29 cellular contexts compared by ENCODE assay signal in the genomic region with DNA sequence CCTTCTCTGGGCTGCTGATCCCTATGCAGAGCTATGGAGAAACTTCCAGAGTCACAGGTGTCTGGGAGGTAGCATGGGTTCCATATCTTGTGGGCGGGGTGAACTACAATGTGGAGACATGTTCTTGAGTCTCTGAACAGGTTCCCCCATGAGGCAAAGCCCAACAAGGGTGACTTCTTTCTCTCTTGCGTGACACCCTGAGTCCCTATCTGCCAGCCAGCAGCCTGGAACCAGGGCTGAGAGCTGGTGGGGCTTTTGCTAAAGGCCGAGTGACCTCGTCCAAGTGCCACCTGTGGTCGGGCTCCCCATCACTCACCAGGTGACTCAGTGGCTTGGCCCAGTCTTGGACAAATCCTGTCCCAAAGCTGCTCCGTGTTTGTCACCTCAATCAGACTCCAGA.
"Had no signal": no experiment of that assay in that cellular context is flagged by ENCODE, and none has a peak within 500 bp of the region (broad histone marks: within the 10 kb centered on the region; RNA-seq: fewer than 3 reads in every experiment).

No MANE protein-coding gene starts in this region.

- H2AFZ ChIP-seq: neural progenitor cell, parathyroid adenoma had no signal

- H3K4me2 ChIP-seq: neural progenitor cell had no signal

- H3K36me3 ChIP-seq: neural progenitor cell, ovary, right lobe of liver, sigmoid colon, stomach, suprapubic skin, tibial artery, transverse colon, upper lobe of right lung, vagina had no signal

- DNase-seq: naive thymus-derived CD8-positive, alpha-beta T cell; nephron progenitor cell; occipital lobe; ovary; posterior cingulate gyrus; psoas muscle; right cardiac atrium; right lobe of liver; sigmoid colon; small intestine; stimulated activated CD4-positive, alpha-beta T cell treated with anti-CD3 and anti-CD28 coated beads, Interleukin-15, amount 100 ng/mL, for 24 hours; stimulated activated CD4-positive, alpha-beta T cell treated with anti-CD3 and anti-CD28 coated beads, Interleukin-2, amount 100 ng/mL, for 24 hours; stimulated activated CD4-positive, alpha-beta T cell treated with anti-CD3 and anti-CD28 coated beads, Interleukin-2, amount 100 ng/mL, for 48 hours; stimulated activated CD4-positive, alpha-beta T cell treated with anti-CD3 and anti-CD28 coated beads, Interleukin-4, amount 100 ng/mL, for 24 hours; stimulated activated naive B cell treated with anti-CD40 and anti-IgM and Interleukin-4, amounts not matched to agents 10 μg/mL and 1 μg/mL and 100 μg/mL, for 72 hours; stimulated activated naive CD4-positive, alpha-beta T cell treated with Interleukin-2 at 50 U/mL for 16 hours; stomach; testis; tibial artery; transverse colon; upper lobe of right lung had no signal

- H3K27ac ChIP-seq: neural progenitor cell, ovary, parathyroid adenoma, psoas muscle, right lobe of liver, sigmoid colon, stomach, suprapubic skin, testis, tibial artery, transverse colon, upper lobe of right lung, vagina had no signal

- H3K36me3 Mint-ChIP-seq: naive thymus-derived CD8-positive, alpha-beta T cell; natural killer cell treated with Interleukin-12 subunit alpha and Interleukin-12 subunit beta and Interleukin-15 and Interleukin-18, amount 100 ng/mL, for 72 hours; stimulated activated effector memory CD8-positive, alpha-beta T cell treated with anti-CD3 and anti-CD28 coated beads, Interleukin-12 subunit alpha, Interleukin-12 subunit beta, amount 100 ng/mL, for 72 hours; stimulated activated naive B cell treated with anti-CD40 and anti-IgM and Interleukin-4, amounts not matched to agents 10 μg/mL and 1 μg/mL and 100 μg/mL, for 72 hours; type B pancreatic cell had no signal

- H3K9me3 ChIP-seq: ovary, psoas muscle, right lobe of liver, sigmoid colon, stomach, suprapubic skin, testis, tibial artery, transverse colon, upper lobe of right lung, vagina had no signal

- H3K4me1 Mint-ChIP-seq: naive thymus-derived CD8-positive, alpha-beta T cell; stimulated activated effector memory CD8-positive, alpha-beta T cell treated with anti-CD3 and anti-CD28 coated beads, Interleukin-12 subunit alpha, Interleukin-12 subunit beta, amount 100 ng/mL, for 72 hours; stimulated activated naive B cell treated with anti-CD40 and anti-IgM and Interleukin-4, amounts not matched to agents 10 μg/mL and 1 μg/mL and 100 μg/mL, for 72 hours had no signal

- H3K27me3 ChIP-seq: neural progenitor cell, ovary, right lobe of liver, testis, upper lobe of right lung, vagina had no signal

- H3K9ac ChIP-seq: neural progenitor cell, parathyroid adenoma had no signal

- H3K9me3 Mint-ChIP-seq: nephron progenitor cell; neural progenitor cell; stimulated activated naive CD8-positive, alpha-beta T cell treated with anti-CD3 and anti-CD28 coated beads, Interleukin-15, Interleukin-2, amounts not matched to agents 100 ng/mL and 50 ng/mL, for 24 hours; type B pancreatic cell had no signal

- H3K27ac Mint-ChIP-seq: naive thymus-derived CD8-positive, alpha-beta T cell; natural killer cell treated with Interleukin-12 subunit alpha and Interleukin-12 subunit beta and Interleukin-15 and Interleukin-18, amount 100 ng/mL, for 72 hours; nephron progenitor cell; neural progenitor cell; stimulated activated effector memory CD8-positive, alpha-beta T cell treated with anti-CD3 and anti-CD28 coated beads, Interleukin-12 subunit alpha, Interleukin-12 subunit beta, amount 100 ng/mL, for 72 hours; stimulated activated naive B cell treated with anti-CD40 and anti-IgM and Interleukin-4, amounts not matched to agents 10 μg/mL and 1 μg/mL and 100 μg/mL, for 72 hours; stimulated activated naive CD8-positive, alpha-beta T cell treated with anti-CD3 and anti-CD28 coated beads, Interleukin-15, Interleukin-2, amounts not matched to agents 100 ng/mL and 50 ng/mL, for 24 hours; type B pancreatic cell had no signal

- H3K79me2 ChIP-seq: parathyroid adenoma had no signal

- H3K4me3 ChIP-seq: neural progenitor cell, ovary, psoas muscle, right lobe of liver, sigmoid colon, stomach, suprapubic skin, testis, tibial artery, transverse colon, upper lobe of right lung, vagina had no signal

- FAIRE-seq: small intestine had no signal

- H3K4me1 ChIP-seq: neural progenitor cell, parathyroid adenoma, psoas muscle, right lobe of liver, sigmoid colon, stomach, suprapubic skin, testis, tibial artery, transverse colon, upper lobe of right lung, vagina had no signal

- ATAC-seq: naive thymus-derived CD8-positive, alpha-beta T cell; natural killer cell treated with Interleukin-12 subunit alpha and Interleukin-12 subunit beta and Interleukin-15 and Interleukin-18, amount 100 ng/mL, for 72 hours; psoas muscle; right cardiac atrium; right lobe of liver; stimulated activated effector memory CD8-positive, alpha-beta T cell treated with anti-CD3 and anti-CD28 coated beads, Interleukin-12 subunit alpha, Interleukin-12 subunit beta, amount 100 ng/mL, for 72 hours; stimulated activated naive B cell treated with anti-CD40 and anti-IgM and Interleukin-4, amounts not matched to agents 10 μg/mL and 1 μg/mL and 100 μg/mL, for 72 hours; upper lobe of right lung had no signal

- H3K4me3 Mint-ChIP-seq: naive thymus-derived CD8-positive, alpha-beta T cell; natural killer cell treated with Interleukin-12 subunit alpha and Interleukin-12 subunit beta and Interleukin-15 and Interleukin-18, amount 100 ng/mL, for 72 hours; nephron progenitor cell; neural progenitor cell; stimulated activated effector memory CD8-positive, alpha-beta T cell treated with anti-CD3 and anti-CD28 coated beads, Interleukin-12 subunit alpha, Interleukin-12 subunit beta, amount 100 ng/mL, for 72 hours; stimulated activated naive B cell treated with anti-CD40 and anti-IgM and Interleukin-4, amounts not matched to agents 10 μg/mL and 1 μg/mL and 100 μg/mL, for 72 hours; stimulated activated naive CD8-positive, alpha-beta T cell treated with anti-CD3 and anti-CD28 coated beads, Interleukin-15, Interleukin-2, amounts not matched to agents 100 ng/mL and 50 ng/mL, for 24 hours; type B pancreatic cell had no signal
